ENCODE assay signal across 8 cellular contexts in genomic region chr16:25014500-25015147, GRCh38. TPM values are rescaled to one million over a fixed set of nuclear protein-coding genes. Genes with fewer than 3 reads are reported as not detected.
A peak's percentile ranks its signal among the peaks of the same experiment; 100 is the strongest.
DNase-seq lines count a peak whose midpoint lies in the region; ATAC-seq and TF ChIP-seq lines count a peak whose summit lies in the region.

No MANE protein-coding gene starts in this region.

- H3K9me3 Mint-ChIP-seq in activated CD4-positive, alpha-beta T cell treated with anti-CD3 and anti-CD28 coated beads, Interleukin-2, amount 10 ng/mL, durations not matched to agents 24 days and 14 days: no peaks in the 10 kb centered on the region
- H3K9me3 Mint-ChIP-seq in stimulated activated naive CD8-positive, alpha-beta T cell treated with anti-CD3 and anti-CD28 coated beads, Interleukin-15, amount 100 ng/mL, for 72 hours: no peaks in the 10 kb centered on the region

- peak overlapping the region; percentile 94 for H3K27ac Mint-ChIP-seq in activated CD4-positive, alpha-beta T cell treated with anti-CD3 and anti-CD28 coated beads, Interleukin-2, amount 10 ng/mL, durations not matched to agents 24 days and 14 days
- peak overlapping the region; percentile 95 to 96 for H3K27ac Mint-ChIP-seq in stimulated activated naive CD8-positive, alpha-beta T cell treated with anti-CD3 and anti-CD28 coated beads, Interleukin-15, amount 100 ng/mL, for 72 hours

- no peaks in the 10 kb centered on the region for H3K27me3 ChIP-seq in effector memory CD4-positive, alpha-beta T cell (replicated peaks; ENCODE audit: control insufficient read depth, insufficient read depth, low read length, poor library complexity, severe bottlenecking)

- H3K36me3 Mint-ChIP-seq in activated CD4-positive, alpha-beta T cell treated with anti-CD3 and anti-CD28 coated beads, Interleukin-2, amount 10 ng/mL, durations not matched to agents 24 days and 14 days (ENCODE audit: low read depth): peaks cover 35% of the 10 kb centered on the region

- H3K27ac ChIP-seq in effector memory CD4-positive, alpha-beta T cell (ENCODE audit: insufficient read depth, low read length, poor library complexity, severe bottlenecking): peak overlapping the region; percentile 77

- H3K4me3 ChIP-seq in NB4 (ENCODE audit: low read depth, low read length): peak overlapping the region; percentile 72
- peak overlapping the region; percentile 63 for H3K4me3 ChIP-seq in effector memory CD4-positive, alpha-beta T cell (ENCODE audit: insufficient read depth, low read depth, low read length, poor library complexity, severe bottlenecking)

- peaks cover 28% of the 10 kb centered on the region for H3K4me1 ChIP-seq in effector memory CD4-positive, alpha-beta T cell (ENCODE audit: control insufficient read depth, insufficient read depth, low read length, poor library complexity, severe bottlenecking)

- intact Hi-C loops in activated CD4-positive, alpha-beta T cell treated with anti-CD3 and anti-CD28 coated beads, Interleukin-2, amount 10 ng/mL, durations not matched to agents 24 days and 14 days (cut with micrococcal nuclease): loop anchor here (1.0 to 10.0 kb wide), 3 partner anchors 17 to 470 kb away; no protein-coding TSS in a partner anchor

- no peaks in the 10 kb centered on the region for H3K27me3 Mint-ChIP-seq in activated CD4-positive, alpha-beta T cell treated with anti-CD3 and anti-CD28 coated beads, Interleukin-2, amount 10 ng/mL, durations not matched to agents 24 days and 14 days
- no peaks in the 10 kb centered on the region for H3K27me3 Mint-ChIP-seq in stimulated activated naive CD8-positive, alpha-beta T cell treated with anti-CD3 and anti-CD28 coated beads, Interleukin-15, amount 100 ng/mL, for 72 hours

- DNase-seq in GDM1 (lab: John Stamatoyannopoulos, UW) (peak; percentile 6), HCEC 1CT (peak; percentile 46), NB4 (ENCODE audit: low read depth) (peak; percentile 56), lung microvascular endothelial cell (ENCODE audit: low read depth in 2 of 2) (peak; percentile 52 to 63), NOMO-1 treated with DMSO at 0.1 percent for 48 hours (lab: John Stamatoyannopoulos, UW; ENCODE audit: unreplicated experiment) (no peak)
- peak; percentile 73 for DNase-seq in activated CD4-positive, alpha-beta T cell treated with anti-CD3 and anti-CD28 coated beads, Interleukin-2, amount 10 ng/mL, durations not matched to agents 24 days and 14 days
- no peak for DNase-seq in effector memory CD4-positive, alpha-beta T cell
- peak; percentile 28 to 29 for DNase-seq in stimulated activated naive CD8-positive, alpha-beta T cell treated with anti-CD3 and anti-CD28 coated beads, Interleukin-15, amount 100 ng/mL, for 72 hours

- H3K36me3 ChIP-seq in effector memory CD4-positive, alpha-beta T cell (ENCODE audit: control insufficient read depth, insufficient read depth, low read length): no peaks in the 10 kb centered on the region

- peaks cover 62% of the 10 kb centered on the region for H3K4me1 Mint-ChIP-seq in activated CD4-positive, alpha-beta T cell treated with anti-CD3 and anti-CD28 coated beads, Interleukin-2, amount 10 ng/mL, durations not matched to agents 24 days and 14 days
- peaks cover 78% of the 10 kb centered on the region for H3K4me1 Mint-ChIP-seq in stimulated activated naive CD8-positive, alpha-beta T cell treated with anti-CD3 and anti-CD28 coated beads, Interleukin-15, amount 100 ng/mL, for 72 hours

- H3K4me3 Mint-ChIP-seq in activated CD4-positive, alpha-beta T cell treated with anti-CD3 and anti-CD28 coated beads, Interleukin-2, amount 10 ng/mL, durations not matched to agents 24 days and 14 days: peak overlapping the region; percentile 98
- peak overlapping the region; percentile 93 to 94 for H3K4me3 Mint-ChIP-seq in stimulated activated naive CD8-positive, alpha-beta T cell treated with anti-CD3 and anti-CD28 coated beads, Interleukin-15, amount 100 ng/mL, for 72 hours

- no peak for TF ChIP-seq CTCF in NB4 (IDR thresholded peaks at IDR 0.05; ENCODE audit: low read depth, low read length)

- peak; percentile 58 for ATAC-seq in stimulated activated naive CD8-positive, alpha-beta T cell treated with anti-CD3 and anti-CD28 coated beads, Interleukin-15, amount 100 ng/mL, for 72 hours

- H3K9me3 ChIP-seq in effector memory CD4-positive, alpha-beta T cell (ENCODE audit: control insufficient read depth, low read length): no peaks in the 10 kb centered on the region

- TF ChIP-seq POLR2A in NB4 (IDR thresholded peaks at IDR 0.05; ENCODE audit: extremely low read depth, insufficient read length): no peak

RNA-seq across cellular contexts. Expression of gene ARHGAP17, which starts 0.5 kb away (rescaled TPM):
- total RNA-seq in activated CD4-positive, alpha-beta T cell treated with anti-CD3 and anti-CD28 coated beads, Interleukin-2, amount 10 ng/mL, durations not matched to agents 24 days and 14 days: 74.0 and 74.9 TPM in 2 replicates
- 26.8 and 31.5 TPM in 2 replicates for total RNA-seq in lung microvascular endothelial cell

Comparison
In these comparisons a context has a peak if more than half of its experiments do, and no peak if none do; other contexts are left out.
1. DNase-seq: peak in GDM1 (single experiment), HCEC 1CT (single experiment), NB4 (single experiment), activated CD4-positive, alpha-beta T cell treated with anti-CD3 and anti-CD28 coated beads, Interleukin-2, amount 10 ng/mL, durations not matched to agents 24 days and 14 days (single experiment), lung microvascular endothelial cell (2 of 2) and stimulated activated naive CD8-positive, alpha-beta T cell treated with anti-CD3 and anti-CD28 coated beads, Interleukin-15, amount 100 ng/mL, for 72 hours (2 of 2); none in effector memory CD4-positive, alpha-beta T cell (0 of 3) and NOMO-1 treated with DMSO at 0.1 percent for 48 hours (single experiment).